17 cellular contexts compared by ENCODE assay signal in genomic region chr12:122884091-122884826, GRCh38. TPM values are rescaled to one million over a fixed set of nuclear protein-coding genes. Genes with fewer than 3 reads are reported as not detected.
DNase-seq lines count a peak whose midpoint lies in the region; ATAC-seq and TF ChIP-seq lines count a peak whose summit lies in the region.
"Had no signal": no experiment of that assay in that cellular context is flagged by ENCODE, and none has a peak within 500 bp of the region (broad histone marks: within the 10 kb centered on the region; RNA-seq: fewer than 3 reads in every experiment).

No MANE protein-coding gene starts in this region.

- H3K9me3 Mint-ChIP-seq in activated naive CD4-positive, alpha-beta T cell treated with anti-CD3 and anti-CD28 coated beads, Interleukin-2, amount 50 U/mL, for 24 hours: peaks cover 6% of the 10 kb centered on the region
- no peaks in the 10 kb centered on the region for H3K9me3 Mint-ChIP-seq in activated T-helper 17 cell treated with anti-CD3 and anti-CD28 coated beads, Interleukin-2, amount 50 U/mL, for 72 hours
- peaks cover 5 to 7% of the 10 kb centered on the region in 2 donors for H3K9me3 Mint-ChIP-seq in stimulated activated naive CD8-positive, alpha-beta T cell treated with anti-CD3 and anti-CD28 coated beads, Interleukin-15, amount 100 ng/mL, for 72 hours
- peaks cover 4% of the 10 kb centered on the region for H3K9me3 Mint-ChIP-seq in glutamatergic neuron (ENCODE audit: unreplicated experiment)
- H3K9me3 Mint-ChIP-seq: activated CD4-positive, alpha-beta memory T cell treated with anti-CD3 and anti-CD28 coated beads, Interleukin-2, amount 10 ng/mL, durations not matched to agents 7 days and 5 days had no signal

- no peak overlapping the region for H3K4me3 Mint-ChIP-seq in activated naive CD4-positive, alpha-beta T cell treated with anti-CD3 and anti-CD28 coated beads, Interleukin-2, amount 50 U/mL, for 24 hours
- peak overlapping the region; percentile 61 for H3K4me3 Mint-ChIP-seq in activated T-helper 17 cell treated with anti-CD3 and anti-CD28 coated beads, Interleukin-2, amount 50 U/mL, for 72 hours
- H3K4me3 Mint-ChIP-seq in stimulated activated naive CD8-positive, alpha-beta T cell treated with anti-CD3 and anti-CD28 coated beads, Interleukin-15, amount 100 ng/mL, for 72 hours: peak overlapping the region; percentile 46 to 49
- no peak overlapping the region for H3K4me3 Mint-ChIP-seq in glutamatergic neuron (ENCODE audit: unreplicated experiment)
- H3K4me3 Mint-ChIP-seq: activated CD4-positive, alpha-beta memory T cell treated with anti-CD3 and anti-CD28 coated beads, Interleukin-2, amount 10 ng/mL, durations not matched to agents 7 days and 5 days had no signal

- H3K27ac ChIP-seq in lower lobe of right lung: peak overlapping the region; percentile 47
- H3K27ac ChIP-seq: KMS-11, psoas muscle, testis had no signal

- peak overlapping the region; percentile 5 for H3K27ac Mint-ChIP-seq in activated naive CD4-positive, alpha-beta T cell treated with anti-CD3 and anti-CD28 coated beads, Interleukin-2, amount 50 U/mL, for 24 hours
- H3K27ac Mint-ChIP-seq in activated T-helper 17 cell treated with anti-CD3 and anti-CD28 coated beads, Interleukin-2, amount 50 U/mL, for 72 hours: no peak overlapping the region
- H3K27ac Mint-ChIP-seq in stimulated activated naive CD8-positive, alpha-beta T cell treated with anti-CD3 and anti-CD28 coated beads, Interleukin-15, amount 100 ng/mL, for 72 hours: no peak overlapping the region
- H3K27ac Mint-ChIP-seq in glutamatergic neuron (ENCODE audit: unreplicated experiment): no peak overlapping the region
- H3K27ac Mint-ChIP-seq: activated CD4-positive, alpha-beta memory T cell treated with anti-CD3 and anti-CD28 coated beads, Interleukin-2, amount 10 ng/mL, durations not matched to agents 7 days and 5 days had no signal

- no peaks in the 10 kb centered on the region for H3K27me3 Mint-ChIP-seq in activated naive CD4-positive, alpha-beta T cell treated with anti-CD3 and anti-CD28 coated beads, Interleukin-2, amount 50 U/mL, for 24 hours
- no peaks in the 10 kb centered on the region for H3K27me3 Mint-ChIP-seq in activated T-helper 17 cell treated with anti-CD3 and anti-CD28 coated beads, Interleukin-2, amount 50 U/mL, for 72 hours
- peaks cover 9% of the 10 kb centered on the region for H3K27me3 Mint-ChIP-seq in stimulated activated naive CD8-positive, alpha-beta T cell treated with anti-CD3 and anti-CD28 coated beads, Interleukin-15, amount 100 ng/mL, for 72 hours
- peaks cover 10% of the 10 kb centered on the region for H3K27me3 Mint-ChIP-seq in glutamatergic neuron (ENCODE audit: unreplicated experiment)

- TF ChIP-seq CTCF in lower lobe of right lung (IDR thresholded peaks at IDR 0.05) (no peak), glutamatergic neuron (IDR thresholded peaks at IDR 0.05; ENCODE audit: partially characterized antibody, unreplicated experiment) (no peak)

- DNase-seq in activated naive CD4-positive, alpha-beta T cell treated with Interleukin-2 at 50 U/mL for 16 hours: no peak
- DNase-seq in lower lobe of right lung (no peak), glutamatergic neuron (no peak), Kasumi-1 (lab: John Stamatoyannopoulos, UW) (no peak)
- no peak for DNase-seq in stimulated activated naive CD8-positive, alpha-beta T cell treated with anti-CD3 and anti-CD28 coated beads, Interleukin-15, amount 100 ng/mL, for 72 hours
- no peak for DNase-seq in stimulated activated CD4-positive, alpha-beta T cell treated with anti-CD3 and anti-CD28 coated beads, Interleukin-4, amount 100 ng/mL, for 1 hour
- DNase-seq: activated CD4-positive, alpha-beta memory T cell treated with anti-CD3 and anti-CD28 coated beads, Interleukin-2, amount 10 ng/mL, durations not matched to agents 7 days and 5 days; activated naive CD4-positive, alpha-beta T cell; effector memory CD4-positive, alpha-beta T cell; GDM1; midbrain; NCI-H1436; psoas muscle; testis had no signal

- intact Hi-C loops in lower lobe of right lung (cut with DNase I): no loop called here

- H3K36me3 ChIP-seq in lower lobe of right lung: no peaks in the 10 kb centered on the region

- peaks cover 89% of the 10 kb centered on the region for H3K4me1 ChIP-seq in lower lobe of right lung

- H3K9me3 ChIP-seq in lower lobe of right lung: no peaks in the 10 kb centered on the region
- H3K9me3 ChIP-seq: psoas muscle, testis had no signal

- peaks cover 2% of the 10 kb centered on the region for H3K36me3 Mint-ChIP-seq in activated naive CD4-positive, alpha-beta T cell treated with anti-CD3 and anti-CD28 coated beads, Interleukin-2, amount 50 U/mL, for 24 hours
- H3K36me3 Mint-ChIP-seq in activated T-helper 17 cell treated with anti-CD3 and anti-CD28 coated beads, Interleukin-2, amount 50 U/mL, for 72 hours (ENCODE audit: low read depth): peaks cover 20% of the 10 kb centered on the region
- no peaks in the 10 kb centered on the region for H3K36me3 Mint-ChIP-seq in glutamatergic neuron (ENCODE audit: unreplicated experiment)

- H3K27me3 ChIP-seq in lower lobe of right lung (ENCODE audit: low read depth): no peaks in the 10 kb centered on the region
- H3K27me3 ChIP-seq: testis had no signal

- H3K4me3 ChIP-seq in lower lobe of right lung: no peak overlapping the region
- H3K4me3 ChIP-seq: psoas muscle, testis had no signal

- ATAC-seq in activated T-helper 17 cell treated with anti-CD3 and anti-CD28 coated beads, Interleukin-2, amount 50 U/mL, for 72 hours (replicated peaks): no peak
- ATAC-seq in lower lobe of right lung: no peak
- no peak for ATAC-seq in stimulated activated naive CD8-positive, alpha-beta T cell treated with anti-CD3 and anti-CD28 coated beads, Interleukin-15, amount 100 ng/mL, for 72 hours
- ATAC-seq: psoas muscle had no signal

- peaks cover 90% of the 10 kb centered on the region for H3K4me1 Mint-ChIP-seq in activated naive CD4-positive, alpha-beta T cell treated with anti-CD3 and anti-CD28 coated beads, Interleukin-2, amount 50 U/mL, for 24 hours
- peaks cover 69% of the 10 kb centered on the region for H3K4me1 Mint-ChIP-seq in activated T-helper 17 cell treated with anti-CD3 and anti-CD28 coated beads, Interleukin-2, amount 50 U/mL, for 72 hours
- peaks cover 92% of the 10 kb centered on the region for H3K4me1 Mint-ChIP-seq in stimulated activated naive CD8-positive, alpha-beta T cell treated with anti-CD3 and anti-CD28 coated beads, Interleukin-15, amount 100 ng/mL, for 72 hours
- peaks cover 34% of the 10 kb centered on the region for H3K4me1 Mint-ChIP-seq in glutamatergic neuron (ENCODE audit: low read depth, unreplicated experiment)

RNA-seq across cellular contexts. Expression of gene VPS37B, which starts 11.7 kb away (rescaled TPM):
- total RNA-seq in activated T-helper 17 cell treated with anti-CD3 and anti-CD28 coated beads, Interleukin-2, amount 50 U/mL, for 72 hours: 10 to 100 TPM; 10.5 to 17.0 TPM
- total RNA-seq in lower lobe of right lung (34.5 TPM), glutamatergic neuron (ENCODE audit: unreplicated experiment) (19.7 TPM)

RNA-seq across cellular contexts. Expression of gene HIP1R, which starts 49.0 kb away (rescaled TPM):
- 10 to 100 TPM; 14.7 to 23.3 TPM for total RNA-seq in activated T-helper 17 cell treated with anti-CD3 and anti-CD28 coated beads, Interleukin-2, amount 50 U/mL, for 72 hours
- total RNA-seq in lower lobe of right lung (28.2 TPM), glutamatergic neuron (ENCODE audit: unreplicated experiment) (19.3 TPM)

Comparison
In these comparisons a context has a peak if more than half of its experiments do, and no peak if none do; other contexts are left out.
1. H3K4me3 Mint-ChIP-seq: peak in activated T-helper 17 cell treated with anti-CD3 and anti-CD28 coated beads, Interleukin-2, amount 50 U/mL, for 72 hours (single experiment) and stimulated activated naive CD8-positive, alpha-beta T cell treated with anti-CD3 and anti-CD28 coated beads, Interleukin-15, amount 100 ng/mL, for 72 hours (2 of 2); none in activated naive CD4-positive, alpha-beta T cell treated with anti-CD3 and anti-CD28 coated beads, Interleukin-2, amount 50 U/mL, for 24 hours (single experiment) and glutamatergic neuron (single experiment).